Comparison of ENCODE assay signal across 28 cellular contexts in the genomic region with DNA sequence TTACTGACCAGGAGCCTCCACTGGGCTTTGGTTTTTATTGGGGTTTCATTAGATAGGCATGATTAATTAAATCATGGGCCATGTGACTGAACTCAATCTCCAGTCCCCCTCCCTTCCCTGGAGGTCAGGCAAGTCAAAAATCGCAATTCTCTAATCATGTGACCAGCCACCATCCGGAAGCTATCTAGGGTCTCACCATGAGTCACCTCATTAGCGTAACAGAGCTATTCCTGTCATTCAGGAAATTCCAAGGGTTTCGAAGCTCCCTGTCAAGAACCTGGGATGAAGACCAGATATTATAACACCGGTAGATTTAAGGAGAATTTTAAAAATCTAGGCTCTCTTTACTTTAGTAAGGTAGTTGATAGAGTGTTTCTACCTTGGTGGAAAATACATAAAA.
DNase-seq lines count a peak whose midpoint lies in the region; ATAC-seq and TF ChIP-seq lines count a peak whose summit lies in the region.
"Had no signal": no experiment of that assay in that cellular context is flagged by ENCODE, and none has a peak within 500 bp of the region (broad histone marks: within the 10 kb centered on the region; RNA-seq: fewer than 3 reads in every experiment).

No MANE protein-coding gene starts in this region.

- H3K36me3 ChIP-seq in NT2/D1 (ENCODE audit: insufficient read depth, insufficient read length, low read length) (no peaks in the 10 kb centered on the region), mesenchymal stem cell (ENCODE audit: control insufficient read depth in 1 of 2, insufficient read depth in 2 of 2, low read depth in 1 of 2, low read length in 2 of 2) (no peaks in the 10 kb centered on the region), uterus (no peaks in the 10 kb centered on the region)
- H3K36me3 ChIP-seq: breast epithelium, prostate gland, SJCRH30, WERI-Rb-1 had no signal

- H3K27me3 ChIP-seq in NT2/D1 (ENCODE audit: insufficient read depth, insufficient read length) (no peaks in the 10 kb centered on the region), mesenchymal stem cell (ENCODE audit: control insufficient read depth in 1 of 2, insufficient read depth in 1 of 2, low read length in 2 of 2) (no peaks in the 10 kb centered on the region), uterus (no peaks in the 10 kb centered on the region)
- H3K27me3 ChIP-seq: breast epithelium, SJCRH30, testis had no signal

- TF ChIP-seq POLR2A in uterus (IDR thresholded peaks at IDR 0.05), result no peak

- H3K23ac ChIP-seq in mesenchymal stem cell (ENCODE audit: low read length in 2 of 2), result no peak overlapping the region

- H2BK12ac ChIP-seq in mesenchymal stem cell (ENCODE audit: low read length in 2 of 2), result no peak overlapping the region

- H3K9me3 ChIP-seq in NT2/D1 (ENCODE audit: insufficient read depth, low read length), result no peaks in the 10 kb centered on the region; the same call in 1 of the 2 replicates
- no peaks in the 10 kb centered on the region for H3K9me3 ChIP-seq in mesenchymal stem cell (ENCODE audit: control insufficient read depth, low read length)
- no peaks in the 10 kb centered on the region for H3K9me3 ChIP-seq in uterus
- H3K9me3 ChIP-seq: breast epithelium, prostate gland, SJCRH30, testis had no signal

- no peak overlapping the region for H2BK15ac ChIP-seq in mesenchymal stem cell (ENCODE audit: low read depth, poor library complexity, severe bottlenecking)

- no peaks in the 10 kb centered on the region for H3K79me1 ChIP-seq in mesenchymal stem cell (replicated peaks; ENCODE audit: low read length, poor library complexity, severe bottlenecking)

- H3K9ac ChIP-seq in NT2/D1 (ENCODE audit: insufficient read length, low read depth) (no peak overlapping the region), mesenchymal stem cell (ENCODE audit: low read length) (no peak overlapping the region)

- no peak overlapping the region for H4K91ac ChIP-seq in mesenchymal stem cell (ENCODE audit: low read length)

- H2AK5ac ChIP-seq in mesenchymal stem cell (ENCODE audit: low read length, severe bottlenecking), result no peak overlapping the region

- no peak overlapping the region for H3K14ac ChIP-seq in mesenchymal stem cell (ENCODE audit: low read length in 2 of 2)

- H4K8ac ChIP-seq in mesenchymal stem cell (ENCODE audit: low read length), result no peak overlapping the region

- H2BK5ac ChIP-seq in mesenchymal stem cell (ENCODE audit: low read depth, low read length, poor library complexity, severe bottlenecking), result no peak overlapping the region

- no peak overlapping the region for H3K18ac ChIP-seq in mesenchymal stem cell (ENCODE audit: low read depth in 1 of 2, low read length in 2 of 2)

- in situ Hi-C loops in ACHN (cut with HindIII; ENCODE audit: low pct_ligation_motif_present, low pct_unique_long_range_greater_than_20kb, low sequenced_read_pairs), result no loop called here

- H3K4me3 ChIP-seq in NT2/D1 (ENCODE audit: insufficient read length, low read depth) (no peak overlapping the region), epithelial cell of esophagus (ENCODE audit: low read length) (no peak overlapping the region), mesenchymal stem cell (ENCODE audit: insufficient read depth in 1 of 2, low read depth in 1 of 2, low read length in 2 of 2) (no peak overlapping the region), uterus (no peak overlapping the region)
- H3K4me3 ChIP-seq: breast epithelium, GM12878, PC-9, prostate gland, SJCRH30, testis had no signal

- H2BK120ac ChIP-seq in mesenchymal stem cell (ENCODE audit: low read depth, low read length), result no peak overlapping the region

- H3K27ac ChIP-seq in mesenchymal stem cell (ENCODE audit: low read length, poor library complexity, severe bottlenecking) (no peak overlapping the region), uterus (no peak overlapping the region)
- H3K27ac ChIP-seq: breast epithelium, epithelial cell of prostate, PC-9, prostate gland, SJCRH30, testis, WERI-Rb-1 had no signal

- no peak overlapping the region for H3K4ac ChIP-seq in mesenchymal stem cell (ENCODE audit: low read depth in 1 of 2, low read length in 2 of 2)

- peak; percentile 65 for DNase-seq in ELR (ENCODE audit: low read depth)
- peak; percentile 59 for DNase-seq in NT2/D1 (ENCODE audit: low read depth, low spot score)
- DNase-seq in epithelial cell of esophagus (ENCODE audit: low read depth), result peak; percentile 32
- DNase-seq in mesenchymal stem cell, result peak; percentile 43
- DNase-seq in ACHN, result no peak
- no peak for DNase-seq in uterus
- no peak for DNase-seq in retina
- DNase-seq: activated CD4-positive, alpha-beta memory T cell treated with anti-CD3 and anti-CD28 coated beads for 36 hours; activated gamma-delta T cell; activated T-cell treated with anti-CD3 and anti-CD28 coated beads for 4 hours; CD4-positive, alpha-beta T cell; cortex of kidney; foreskin fibroblast; hippocampal formation; PC-9; SJCRH30; stimulated activated CD4-positive, alpha-beta T cell treated with anti-CD3 and anti-CD28 coated beads, Interleukin-1b, Interleukin-23, amount 100 ng/mL, for 48 hours; T-helper 17 cell; testis; WERI-Rb-1 had no signal

- 5% methylated on average over 5 of the region's 5 CpGs for WGBS in mesenchymal stem cell

- TF ChIP-seq CTCF in epithelial cell of esophagus (IDR thresholded peaks at IDR 0.05; ENCODE audit: insufficient read depth, low read depth, low read length, missing control alignments) (no peak), uterus (IDR thresholded peaks at IDR 0.05) (no peak)

- ATAC-seq in GM18909 (IDR thresholded peaks at IDR 0.05; ENCODE audit: poor library complexity, unreplicated experiment), result no peak
- ATAC-seq: GM12878; HCT116; left lobe of liver; stimulated activated memory B cell treated with anti-CD40 and anti-IgM and Interleukin-4, amounts not matched to agents 10 μg/mL and 1 μg/mL and 100 μg/mL, for 72 hours; T-helper 17 cell had no signal

- no peaks in the 10 kb centered on the region for H3K4me1 ChIP-seq in NT2/D1 (ENCODE audit: insufficient read depth, insufficient read length)
- H3K4me1 ChIP-seq in mesenchymal stem cell (ENCODE audit: control insufficient read depth, insufficient read depth, low read depth, low read length), result no peaks in the 10 kb centered on the region
- no peaks in the 10 kb centered on the region for H3K4me1 ChIP-seq in uterus
- H3K4me1 ChIP-seq: breast epithelium, prostate gland, SJCRH30, testis had no signal

- no peak overlapping the region for H3K4me2 ChIP-seq in mesenchymal stem cell (ENCODE audit: low read length, poor library complexity, severe bottlenecking)
- H3K4me2 ChIP-seq: PC-9 had no signal

- H2AFZ ChIP-seq in mesenchymal stem cell (ENCODE audit: low read depth, low read length), result no peak overlapping the region
- H2AFZ ChIP-seq: PC-9 had no signal

- intact Hi-C loops in uterus (cut with DNase I; ENCODE audit: low total_unique reads), result no loop called here

Comparison
In these comparisons a context has a peak if more than half of its experiments do, and no peak if none do; other contexts are left out.
1. DNase-seq: peak in ELR (single experiment), NT2/D1 (single experiment), epithelial cell of esophagus (single experiment) and mesenchymal stem cell (single experiment); none in ACHN (single experiment), uterus (0 of 2) and retina (single experiment).